In the genomic region with DNA sequence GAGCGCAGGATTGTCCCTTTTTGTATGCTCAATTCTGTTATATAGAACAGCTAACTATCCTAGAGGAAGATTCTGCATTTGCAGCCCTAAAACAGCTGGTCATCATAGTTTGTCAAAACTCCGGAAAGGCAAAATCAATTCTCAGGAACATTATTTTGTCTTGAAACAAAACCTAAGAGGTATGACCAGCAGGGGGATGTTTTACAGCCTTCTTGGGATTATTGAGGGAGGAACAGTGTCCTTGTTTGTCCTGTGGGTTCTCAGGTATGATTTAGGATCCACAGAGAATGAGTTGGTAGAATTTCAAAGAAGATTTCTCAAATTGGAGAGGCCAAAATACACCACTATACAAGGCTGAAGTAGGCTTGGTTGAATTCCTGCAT, we compare ENCODE assay signal across 1 cellular context.
TF ChIP-seq lines count a peak whose summit lies in the region.

No MANE protein-coding gene starts in this region.

TF ChIP-seq in H1, 55 proteins besides CTCF, POLR2A, EP300 and RAD21:
- TF ChIP-seq MAFK (IDR thresholded peaks at IDR 0.05; ENCODE audit: low read depth, low read length) (no peak), TAF1 (IDR thresholded peaks at IDR 0.05; ENCODE audit: low read depth, low read length) (no peak), EGR1 (IDR thresholded peaks at IDR 0.05; ENCODE audit: borderline replicate concordance, low read depth, low read length) (no peak), NRF1 (IDR thresholded peaks at IDR 0.05; ENCODE audit: low read depth, low read length) (no peak), CEBPB (IDR thresholded peaks at IDR 0.05; ENCODE audit: low read depth, low read length) (no peak), KDM4A (IDR thresholded peaks at IDR 0.05; ENCODE audit: low read depth, low read length, severe bottlenecking) (no peak), CBX8 (IDR thresholded peaks at IDR 0.05; ENCODE audit: borderline replicate concordance, low read depth, low read length) (no peak), CREB1 (IDR thresholded peaks at IDR 0.05) (no peak), TAF7 (optimal IDR thresholded peaks at IDR 0.05; ENCODE audit: borderline replicate concordance, low read depth, low read length) (no peak), SIN3A (conservative IDR thresholded peaks at IDR 0.05 in 1 of 2, IDR thresholded peaks at IDR 0.05 in 1 of 2; ENCODE audit: low read depth in 1 of 2, low read length in 2 of 2) (no peak), BRCA1 (IDR thresholded peaks at IDR 0.05; ENCODE audit: low read depth, low read length) (no peak), SP4 (IDR thresholded peaks at IDR 0.05; ENCODE audit: low read length) (no peak), HDAC6 (IDR thresholded peaks at IDR 0.05; ENCODE audit: low read depth, low read length) (no peak), SAP30 (IDR thresholded peaks at IDR 0.05; ENCODE audit: insufficient read depth, insufficient replicate concordance, low read length) (no peak)
- TF ChIP-seq, protein P1, sequence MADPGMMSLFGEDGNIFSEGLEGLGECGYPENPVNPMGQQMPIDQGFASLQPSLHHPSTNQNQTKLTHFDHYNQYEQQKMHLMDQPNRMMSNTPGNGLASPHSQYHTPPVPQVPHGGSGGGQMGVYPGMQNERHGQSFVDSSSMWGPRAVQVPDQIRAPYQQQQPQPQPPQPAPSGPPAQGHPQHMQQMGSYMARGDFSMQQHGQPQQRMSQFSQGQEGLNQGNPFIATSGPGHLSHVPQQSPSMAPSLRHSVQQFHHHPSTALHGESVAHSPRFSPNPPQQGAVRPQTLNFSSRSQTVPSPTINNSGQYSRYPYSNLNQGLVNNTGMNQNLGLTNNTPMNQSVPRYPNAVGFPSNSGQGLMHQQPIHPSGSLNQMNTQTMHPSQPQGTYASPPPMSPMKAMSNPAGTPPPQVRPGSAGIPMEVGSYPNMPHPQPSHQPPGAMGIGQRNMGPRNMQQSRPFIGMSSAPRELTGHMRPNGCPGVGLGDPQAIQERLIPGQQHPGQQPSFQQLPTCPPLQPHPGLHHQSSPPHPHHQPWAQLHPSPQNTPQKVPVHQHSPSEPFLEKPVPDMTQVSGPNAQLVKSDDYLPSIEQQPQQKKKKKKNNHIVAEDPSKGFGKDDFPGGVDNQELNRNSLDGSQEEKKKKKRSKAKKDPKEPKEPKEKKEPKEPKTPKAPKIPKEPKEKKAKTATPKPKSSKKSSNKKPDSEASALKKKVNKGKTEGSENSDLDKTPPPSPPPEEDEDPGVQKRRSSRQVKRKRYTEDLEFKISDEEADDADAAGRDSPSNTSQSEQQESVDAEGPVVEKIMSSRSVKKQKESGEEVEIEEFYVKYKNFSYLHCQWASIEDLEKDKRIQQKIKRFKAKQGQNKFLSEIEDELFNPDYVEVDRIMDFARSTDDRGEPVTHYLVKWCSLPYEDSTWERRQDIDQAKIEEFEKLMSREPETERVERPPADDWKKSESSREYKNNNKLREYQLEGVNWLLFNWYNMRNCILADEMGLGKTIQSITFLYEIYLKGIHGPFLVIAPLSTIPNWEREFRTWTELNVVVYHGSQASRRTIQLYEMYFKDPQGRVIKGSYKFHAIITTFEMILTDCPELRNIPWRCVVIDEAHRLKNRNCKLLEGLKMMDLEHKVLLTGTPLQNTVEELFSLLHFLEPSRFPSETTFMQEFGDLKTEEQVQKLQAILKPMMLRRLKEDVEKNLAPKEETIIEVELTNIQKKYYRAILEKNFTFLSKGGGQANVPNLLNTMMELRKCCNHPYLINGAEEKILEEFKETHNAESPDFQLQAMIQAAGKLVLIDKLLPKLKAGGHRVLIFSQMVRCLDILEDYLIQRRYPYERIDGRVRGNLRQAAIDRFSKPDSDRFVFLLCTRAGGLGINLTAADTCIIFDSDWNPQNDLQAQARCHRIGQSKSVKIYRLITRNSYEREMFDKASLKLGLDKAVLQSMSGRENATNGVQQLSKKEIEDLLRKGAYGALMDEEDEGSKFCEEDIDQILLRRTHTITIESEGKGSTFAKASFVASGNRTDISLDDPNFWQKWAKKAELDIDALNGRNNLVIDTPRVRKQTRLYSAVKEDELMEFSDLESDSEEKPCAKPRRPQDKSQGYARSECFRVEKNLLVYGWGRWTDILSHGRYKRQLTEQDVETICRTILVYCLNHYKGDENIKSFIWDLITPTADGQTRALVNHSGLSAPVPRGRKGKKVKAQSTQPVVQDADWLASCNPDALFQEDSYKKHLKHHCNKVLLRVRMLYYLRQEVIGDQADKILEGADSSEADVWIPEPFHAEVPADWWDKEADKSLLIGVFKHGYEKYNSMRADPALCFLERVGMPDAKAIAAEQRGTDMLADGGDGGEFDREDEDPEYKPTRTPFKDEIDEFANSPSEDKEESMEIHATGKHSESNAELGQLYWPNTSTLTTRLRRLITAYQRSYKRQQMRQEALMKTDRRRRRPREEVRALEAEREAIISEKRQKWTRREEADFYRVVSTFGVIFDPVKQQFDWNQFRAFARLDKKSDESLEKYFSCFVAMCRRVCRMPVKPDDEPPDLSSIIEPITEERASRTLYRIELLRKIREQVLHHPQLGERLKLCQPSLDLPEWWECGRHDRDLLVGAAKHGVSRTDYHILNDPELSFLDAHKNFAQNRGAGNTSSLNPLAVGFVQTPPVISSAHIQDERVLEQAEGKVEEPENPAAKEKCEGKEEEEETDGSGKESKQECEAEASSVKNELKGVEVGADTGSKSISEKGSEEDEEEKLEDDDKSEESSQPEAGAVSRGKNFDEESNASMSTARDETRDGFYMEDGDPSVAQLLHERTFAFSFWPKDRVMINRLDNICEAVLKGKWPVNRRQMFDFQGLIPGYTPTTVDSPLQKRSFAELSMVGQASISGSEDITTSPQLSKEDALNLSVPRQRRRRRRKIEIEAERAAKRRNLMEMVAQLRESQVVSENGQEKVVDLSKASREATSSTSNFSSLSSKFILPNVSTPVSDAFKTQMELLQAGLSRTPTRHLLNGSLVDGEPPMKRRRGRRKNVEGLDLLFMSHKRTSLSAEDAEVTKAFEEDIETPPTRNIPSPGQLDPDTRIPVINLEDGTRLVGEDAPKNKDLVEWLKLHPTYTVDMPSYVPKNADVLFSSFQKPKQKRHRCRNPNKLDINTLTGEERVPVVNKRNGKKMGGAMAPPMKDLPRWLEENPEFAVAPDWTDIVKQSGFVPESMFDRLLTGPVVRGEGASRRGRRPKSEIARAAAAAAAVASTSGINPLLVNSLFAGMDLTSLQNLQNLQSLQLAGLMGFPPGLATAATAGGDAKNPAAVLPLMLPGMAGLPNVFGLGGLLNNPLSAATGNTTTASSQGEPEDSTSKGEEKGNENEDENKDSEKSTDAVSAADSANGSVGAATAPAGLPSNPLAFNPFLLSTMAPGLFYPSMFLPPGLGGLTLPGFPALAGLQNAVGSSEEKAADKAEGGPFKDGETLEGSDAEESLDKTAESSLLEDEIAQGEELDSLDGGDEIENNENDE (IDR thresholded peaks at IDR 0.05; ENCODE audit: insufficient replicate concordance, low read length): no peak
